In the genomic region with DNA sequence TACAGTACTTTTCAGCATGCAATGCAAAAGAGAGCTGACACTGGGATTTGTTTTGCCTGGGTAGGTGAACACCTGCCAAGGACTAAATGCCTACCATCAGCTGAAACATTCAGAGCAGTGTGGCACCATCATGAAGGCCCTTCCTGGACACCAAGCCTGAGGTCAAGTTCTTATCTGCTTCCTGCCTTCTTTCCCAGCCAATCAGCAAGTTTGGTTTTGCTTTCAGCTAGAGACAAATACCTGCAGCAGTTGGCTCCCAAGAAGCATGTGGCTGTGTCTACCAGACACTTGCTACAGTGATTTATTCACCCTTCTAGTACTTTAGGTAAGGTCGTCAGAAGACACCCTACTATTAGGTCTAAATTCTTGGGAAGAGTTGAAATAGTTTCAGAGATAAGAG, we compare ENCODE assay signal across 24 cellular contexts.
A peak's percentile ranks its signal among the peaks of the same experiment; 100 is the strongest.
DNase-seq lines count a peak whose midpoint lies in the region; ATAC-seq, FAIRE-seq and TF ChIP-seq lines count a peak whose summit lies in the region.
"Had no signal": no experiment of that assay in that cellular context is flagged by ENCODE, and none has a peak within 500 bp of the region (broad histone marks: within the 10 kb centered on the region; RNA-seq: fewer than 3 reads in every experiment).

No MANE protein-coding gene starts in this region.

- H3K4me2 ChIP-seq in A549 (peak overlapping the region; percentile 57; the same call in 2 of the 3 replicates), Loucy (ENCODE audit: low read depth, low read length, poor library complexity, severe bottlenecking) (no peak overlapping the region)
- H3K4me2 ChIP-seq: GM23338, neural progenitor cell had no signal

- WGBS in A549 (ENCODE audit: missing lambda C conversion rate) = 25% methylated on average over 1 of the region's 1 CpG

- H3K27me3 ChIP-seq in Loucy (ENCODE audit: insufficient read depth, low read length, poor library complexity, severe bottlenecking) = no peaks in the 10 kb centered on the region
- no peaks in the 10 kb centered on the region for H3K27me3 ChIP-seq in CD4-positive, alpha-beta memory T cell (ENCODE audit: insufficient read depth, low read length)
- H3K27me3 ChIP-seq: BE2C, neural progenitor cell, testis had no signal

- H3K27me3 Mint-ChIP-seq in chondrocyte (ENCODE audit: low read depth) (no peaks in the 10 kb centered on the region), mesothelial cell of epicardium (ENCODE audit: low read depth) (no peaks in the 10 kb centered on the region)
- H3K27me3 Mint-ChIP-seq in CD4-positive, alpha-beta memory T cell = no peaks in the 10 kb centered on the region
- H3K27me3 Mint-ChIP-seq: activated CD4-positive, alpha-beta T cell treated with anti-CD3 and anti-CD28 coated beads, Interleukin-2, amount 10 ng/mL, durations not matched to agents 7 days and 5 days; stimulated activated memory B cell treated with anti-CD40 and anti-IgM and Interleukin-4, amounts not matched to agents 10 μg/mL and 1 μg/mL and 100 μg/mL, for 72 hours had no signal

- H3K9me3 ChIP-seq in A549 = no peaks in the 10 kb centered on the region
- H3K9me3 ChIP-seq in Loucy (ENCODE audit: insufficient read depth, low read depth, low read length) = no peaks in the 10 kb centered on the region
- no peaks in the 10 kb centered on the region for H3K9me3 ChIP-seq in CD4-positive, alpha-beta memory T cell (ENCODE audit: control insufficient read depth in 1 of 2, low read length in 2 of 2)
- H3K9me3 ChIP-seq: BE2C, Caco-2, testis had no signal

- H3K4me1 Mint-ChIP-seq in chondrocyte (ENCODE audit: low read depth) = peaks cover 24% of the 10 kb centered on the region
- peaks cover 24% of the 10 kb centered on the region for H3K4me1 Mint-ChIP-seq in mesothelial cell of epicardium
- H3K4me1 Mint-ChIP-seq in CD4-positive, alpha-beta memory T cell = no peaks in the 10 kb centered on the region
- H3K4me1 Mint-ChIP-seq: activated CD4-positive, alpha-beta T cell treated with anti-CD3 and anti-CD28 coated beads, Interleukin-2, amount 10 ng/mL, durations not matched to agents 7 days and 5 days; GM23338; neural progenitor cell; stimulated activated memory B cell treated with anti-CD40 and anti-IgM and Interleukin-4, amounts not matched to agents 10 μg/mL and 1 μg/mL and 100 μg/mL, for 72 hours had no signal

- TF ChIP-seq RAD21 in A549 (conservative IDR thresholded peaks at IDR 0.05 in 1 of 2, IDR thresholded peaks at IDR 0.05 in 1 of 2) = no peak

- POLR2A ChIA-PET in A549 (lab: Yijun Ruan, JAX) = no interaction called here
- POLR2A ChIA-PET in CD4-positive, alpha-beta memory T cell (lab: Charles Lee; ENCODE audit: partially characterized antibody) = no interaction called here

- H3K9me2 ChIP-seq in Loucy (replicated peaks; ENCODE audit: low read depth, low read length) = no peaks in the 10 kb centered on the region

- FAIRE-seq in A549 (lab: Jason Lieb, UNC) = no peak
- FAIRE-seq: small intestine had no signal

- H3F3A ChIP-seq in Loucy (ENCODE audit: low read depth) = no peaks in the 10 kb centered on the region

- H3K36me3 ChIP-seq in Loucy (ENCODE audit: insufficient read depth, low read length) = no peaks in the 10 kb centered on the region
- H3K36me3 ChIP-seq in CD4-positive, alpha-beta memory T cell (ENCODE audit: insufficient read depth, low read length) = no peaks in the 10 kb centered on the region
- H3K36me3 ChIP-seq: BE2C, neural progenitor cell, WERI-Rb-1 had no signal

- H3K9ac ChIP-seq in Loucy (ENCODE audit: low read depth, low read length, poor library complexity, severe bottlenecking) = no peak overlapping the region
- H3K9ac ChIP-seq: neural progenitor cell had no signal

- H3K36me3 Mint-ChIP-seq in chondrocyte (ENCODE audit: low read depth) (no peaks in the 10 kb centered on the region), mesothelial cell of epicardium (no peaks in the 10 kb centered on the region)
- H3K36me3 Mint-ChIP-seq in CD4-positive, alpha-beta memory T cell = no peaks in the 10 kb centered on the region
- H3K36me3 Mint-ChIP-seq: neural progenitor cell; stimulated activated memory B cell treated with anti-CD40 and anti-IgM and Interleukin-4, amounts not matched to agents 10 μg/mL and 1 μg/mL and 100 μg/mL, for 72 hours had no signal

- intact Hi-C loops in CD4-positive, alpha-beta memory T cell (cut with micrococcal nuclease) = loop anchor here (1.0 kb wide), 1 partner anchor 10 kb away; no protein-coding TSS in a partner anchor

- peak overlapping the region in 1 of 2 experiments; percentile 47; a peak in 2 of 6 replicates for H3K27ac ChIP-seq in A549
- H3K27ac ChIP-seq in CD4-positive, alpha-beta memory T cell (ENCODE audit: low read depth, low read length) = no peak overlapping the region
- H3K27ac ChIP-seq: neural progenitor cell, SK-N-MC, testis, WERI-Rb-1 had no signal

- TF ChIP-seq EP300 in A549 (IDR thresholded peaks at IDR 0.05) = no peak

- DNase-seq in A549 (ENCODE audit: low read depth in 1 of 2, low spot score in 1 of 2) (no peak), chondrocyte (ENCODE audit: low spot score) (no peak), mesothelial cell of epicardium (ENCODE audit: low spot score in 2 of 2, unreplicated experiment in 2 of 2) (no peak), NCI-H2227 (lab: John Stamatoyannopoulos, UW; ENCODE audit: unreplicated experiment) (no peak), mesenteric fat pad (ENCODE audit: low spot score) (no peak), CD1c-positive myeloid dendritic cell (ENCODE audit: extremely low spot score) (no peak)
- DNase-seq in CD4-positive, alpha-beta memory T cell = no peak
- DNase-seq: activated CD4-positive, alpha-beta T cell treated with anti-CD3 and anti-CD28 coated beads, Interleukin-2, amount 10 ng/mL, durations not matched to agents 7 days and 5 days; activated gamma-delta T cell; BE2C; Caco-2; DND-41; NCI-H1436; NCI-H2107; NCI-H510A treated with DMSO at 0.1 percent for 48 hours; small intestine; testis; WERI-Rb-1 had no signal

- no peak for TF ChIP-seq POLR2A in A549 (IDR thresholded peaks at IDR 0.05; ENCODE audit: low read length)

- H3K27ac Mint-ChIP-seq in chondrocyte (ENCODE audit: unreplicated experiment) (peak overlapping the region; percentile 45), mesothelial cell of epicardium (peak overlapping the region; percentile 26)
- no peak overlapping the region for H3K27ac Mint-ChIP-seq in CD4-positive, alpha-beta memory T cell
- H3K27ac Mint-ChIP-seq: activated CD4-positive, alpha-beta T cell treated with anti-CD3 and anti-CD28 coated beads, Interleukin-2, amount 10 ng/mL, durations not matched to agents 7 days and 5 days; GM23338; neural progenitor cell; stimulated activated memory B cell treated with anti-CD40 and anti-IgM and Interleukin-4, amounts not matched to agents 10 μg/mL and 1 μg/mL and 100 μg/mL, for 72 hours had no signal

- ATAC-seq in A549 = no peak
- ATAC-seq: GM23338; left lobe of liver; stimulated activated memory B cell treated with anti-CD40 and anti-IgM and Interleukin-4, amounts not matched to agents 10 μg/mL and 1 μg/mL and 100 μg/mL, for 72 hours had no signal

- H3K4me3 ChIP-seq in A549 = no peak overlapping the region
- no peak overlapping the region for H3K4me3 ChIP-seq in Loucy (ENCODE audit: low read length, poor library complexity, severe bottlenecking)
- no peak overlapping the region for H3K4me3 ChIP-seq in CD4-positive, alpha-beta memory T cell (ENCODE audit: low read length in 2 of 2)
- H3K4me3 ChIP-seq: GM23338, neural progenitor cell, SK-N-MC, testis had no signal

- peaks cover 16% of the 10 kb centered on the region for H3K4me1 ChIP-seq in A549
- peaks cover 14% of the 10 kb centered on the region for H3K4me1 ChIP-seq in Loucy (ENCODE audit: insufficient read depth, low read length, poor library complexity, severe bottlenecking)
- no peaks in the 10 kb centered on the region for H3K4me1 ChIP-seq in CD4-positive, alpha-beta memory T cell (ENCODE audit: insufficient read depth, low read length)
- H3K4me1 ChIP-seq: Caco-2, testis had no signal

- H3K4me3 Mint-ChIP-seq in chondrocyte (ENCODE audit: unreplicated experiment) (no peak overlapping the region), mesothelial cell of epicardium (no peak overlapping the region)
- no peak overlapping the region for H3K4me3 Mint-ChIP-seq in CD4-positive, alpha-beta memory T cell
- H3K4me3 Mint-ChIP-seq: activated CD4-positive, alpha-beta T cell treated with anti-CD3 and anti-CD28 coated beads, Interleukin-2, amount 10 ng/mL, durations not matched to agents 7 days and 5 days; GM23338; neural progenitor cell; stimulated activated memory B cell treated with anti-CD40 and anti-IgM and Interleukin-4, amounts not matched to agents 10 μg/mL and 1 μg/mL and 100 μg/mL, for 72 hours had no signal

- H3K9me3 Mint-ChIP-seq in chondrocyte (ENCODE audit: low read depth) = no peaks in the 10 kb centered on the region
- H3K9me3 Mint-ChIP-seq in mesothelial cell of epicardium = no peaks in the 10 kb centered on the region
- H3K9me3 Mint-ChIP-seq in CD4-positive, alpha-beta memory T cell = peaks cover 0 to 6% (median 1%) of the 10 kb centered on the region in 8 donors
- H3K9me3 Mint-ChIP-seq: activated CD4-positive, alpha-beta T cell treated with anti-CD3 and anti-CD28 coated beads, Interleukin-2, amount 10 ng/mL, durations not matched to agents 7 days and 5 days; GM23338; neural progenitor cell; stimulated activated memory B cell treated with anti-CD40 and anti-IgM and Interleukin-4, amounts not matched to agents 10 μg/mL and 1 μg/mL and 100 μg/mL, for 72 hours had no signal

- H2AFZ ChIP-seq in Loucy (ENCODE audit: low read length) = peak overlapping the region; percentile 54
- H2AFZ ChIP-seq: GM23338, neural progenitor cell had no signal

- no peaks in the 10 kb centered on the region for H4K20me1 ChIP-seq in Loucy (ENCODE audit: insufficient read depth, low read length, poor library complexity, severe bottlenecking)

- TF ChIP-seq CTCF in A549 (IDR thresholded peaks at IDR 0.05) (no peak), Loucy (conservative IDR thresholded peaks at IDR 0.05; ENCODE audit: low read length) (no peak), chondrocyte (IDR thresholded peaks at IDR 0.05) (no peak), mesothelial cell of epicardium (IDR thresholded peaks at IDR 0.05; ENCODE audit: unreplicated experiment) (no peak)

- CTCF ChIA-PET in A549 (lab: Yijun Ruan, JAX) = interaction anchor here (0.8 kb wide), 1 partner anchor 223 kb away, joined by 3 read pairs; no protein-coding TSS in a partner anchor
- CTCF ChIA-PET in CD4-positive, alpha-beta memory T cell (lab: Charles Lee; ENCODE audit: partially characterized antibody) = no interaction called here

- H3K79me2 ChIP-seq in Loucy (ENCODE audit: insufficient read depth, low read length) = no peaks in the 10 kb centered on the region

TF ChIP-seq in A549, 52 proteins besides CTCF, POLR2A, EP300 and RAD21 (continues in another document):
- no peak for TF ChIP-seq NFE2L2 (conservative IDR thresholded peaks at IDR 0.05; ENCODE audit: low read length)
- TF ChIP-seq NR3C1 (IDR thresholded peaks at IDR 0.05) = no peak
- TF ChIP-seq CHD2 (IDR thresholded peaks at IDR 0.05; ENCODE audit: low read length, partially characterized antibody) = no peak
- TF ChIP-seq ESRRA (IDR thresholded peaks at IDR 0.05; ENCODE audit: borderline replicate concordance, low read length) = no peak
- no peak for TF ChIP-seq KDM5A (IDR thresholded peaks at IDR 0.05)
- TF ChIP-seq HDAC2 (IDR thresholded peaks at IDR 0.05) = no peak

Comparison
In these comparisons a context has a peak if more than half of its experiments do, and no peak if none do; other contexts are left out.
1. H3K27ac Mint-ChIP-seq: peak in chondrocyte (single experiment) and mesothelial cell of epicardium (single experiment); none in CD4-positive, alpha-beta memory T cell (0 of 7).